10 cellular contexts compared by ENCODE assay signal in the genomic region with DNA sequence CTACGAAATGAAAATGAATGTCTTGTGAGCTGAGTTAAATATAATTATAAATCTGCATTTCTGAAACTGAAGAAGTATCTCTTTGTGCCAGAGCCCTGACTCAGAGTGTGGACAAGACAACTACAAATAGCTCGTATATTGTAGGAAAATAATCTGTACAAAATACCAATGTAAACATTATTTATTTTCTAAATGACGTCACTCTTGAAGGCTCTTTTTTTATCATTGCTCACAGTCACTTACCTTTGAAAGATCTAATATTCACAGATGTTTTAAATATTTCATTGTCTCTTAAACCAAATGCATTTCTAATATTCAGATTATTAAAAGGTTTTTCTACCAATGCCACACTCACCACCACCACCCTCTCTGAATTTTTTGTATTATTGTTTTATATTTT.
"Had no signal": no experiment of that assay in that cellular context is flagged by ENCODE, and none has a peak within 500 bp of the region (broad histone marks: within the 10 kb centered on the region; RNA-seq: fewer than 3 reads in every experiment).

No MANE protein-coding gene starts in this region.

- H2AFZ ChIP-seq: GM23338 had no signal

- H3K27ac ChIP-seq: HL-60 had no signal

- DNase-seq: H9, HCEC 1CT, HFFc6, IMR-90, Kasumi-1, KG1 had no signal

- H3K4me2 ChIP-seq: GM23338 had no signal

- ATAC-seq: GM23338 had no signal

- H3K4me3 ChIP-seq: GM23338 had no signal

- FAIRE-seq: H1, H54 had no signal
